ENCODE assay signal across 23 cellular contexts in genomic region chr14:104115131-104115600, GRCh38. TPM values are rescaled to one million over a fixed set of nuclear protein-coding genes. Genes with fewer than 3 reads are reported as not detected.
DNase-seq lines count a peak whose midpoint lies in the region; ATAC-seq, FAIRE-seq and TF ChIP-seq lines count a peak whose summit lies in the region.
"Had no signal": no experiment of that assay in that cellular context is flagged by ENCODE, and none has a peak within 500 bp of the region (broad histone marks: within the 10 kb centered on the region; RNA-seq: fewer than 3 reads in every experiment).

No MANE protein-coding gene starts in this region.

- no peak overlapping the region for H3K4me3 ChIP-seq in spleen
- no peak overlapping the region for H3K4me3 ChIP-seq in small intestine (ENCODE audit: low read depth in 1 of 2, low read length in 2 of 2)
- H3K4me3 ChIP-seq: colonic mucosa, HAP-1, psoas muscle had no signal

- intact Hi-C loops in left cardiac atrium (cut with DNase I) (no loop called here), spleen (cut with DNase I; ENCODE audit: low total_unique reads) (no loop called here)

- H3K9me3 ChIP-seq in spleen (no peaks in the 10 kb centered on the region), small intestine (ENCODE audit: control insufficient read depth, low read depth) (no peaks in the 10 kb centered on the region)
- H3K9me3 ChIP-seq: colonic mucosa, HAP-1, psoas muscle, upper lobe of left lung had no signal

- H3K27me3 ChIP-seq in spleen (replicated peaks in 1 of 7): peaks cover 0 to 94% (median 56%) of the 10 kb centered on the region in 7 donors
- H3K27me3 ChIP-seq in small intestine (ENCODE audit: control insufficient read depth in 2 of 2, insufficient read depth in 2 of 2, low read length in 2 of 2): peaks cover 0 to 2% of the 10 kb centered on the region in 2 donors

- H3K36me3 Mint-ChIP-seq in activated CD8-positive, alpha-beta memory T cell treated with anti-CD3 and anti-CD28 coated beads, Interleukin-2, amount 10 ng/mL, durations not matched to agents 7 days and 5 days: no peaks in the 10 kb centered on the region
- H3K36me3 Mint-ChIP-seq: brain; CD4-positive, alpha-beta memory T cell had no signal

- H3K4me3 Mint-ChIP-seq in activated CD8-positive, alpha-beta memory T cell treated with anti-CD3 and anti-CD28 coated beads, Interleukin-2, amount 10 ng/mL, durations not matched to agents 7 days and 5 days: no peak overlapping the region
- H3K4me3 Mint-ChIP-seq: brain had no signal

- ATAC-seq in activated CD8-positive, alpha-beta memory T cell treated with anti-CD3 and anti-CD28 coated beads, Interleukin-2, amount 10 ng/mL, durations not matched to agents 7 days and 5 days: no peak
- ATAC-seq in left cardiac atrium: no peak
- ATAC-seq: left colon; psoas muscle; stimulated activated naive CD8-positive, alpha-beta T cell treated with anti-CD3 and anti-CD28 coated beads, Interleukin-15, amount 100 ng/mL, for 72 hours had no signal

- H3K36me3 ChIP-seq in spleen (no peaks in the 10 kb centered on the region), small intestine (ENCODE audit: control insufficient read depth in 2 of 2, insufficient read depth in 2 of 2, low read length in 2 of 2) (no peaks in the 10 kb centered on the region)
- H3K36me3 ChIP-seq: colonic mucosa, HAP-1, upper lobe of left lung had no signal

- TF ChIP-seq POLR2A in spleen (IDR thresholded peaks at IDR 0.05): no peak

- H3K27ac Mint-ChIP-seq in activated CD8-positive, alpha-beta memory T cell treated with anti-CD3 and anti-CD28 coated beads, Interleukin-2, amount 10 ng/mL, durations not matched to agents 7 days and 5 days: no peak overlapping the region
- H3K27ac Mint-ChIP-seq: brain; CD4-positive, alpha-beta memory T cell had no signal

- WGBS in spleen, 5 donors: 72 to 79% (median 74%) methylated on average over 11 of the region's 11 CpGs
- WGBS in small intestine, 3 donors: 81 to 84% (median 83%) methylated on average over 11 of the region's 11 CpGs

- CTCF ChIA-PET in activated CD8-positive, alpha-beta memory T cell treated with anti-CD3 and anti-CD28 coated beads, Interleukin-2, amount 10 ng/mL, durations not matched to agents 7 days and 5 days (lab: Charles Lee): no interaction called here

- no peak for TF ChIP-seq CTCF in spleen (IDR thresholded peaks at IDR 0.05 in 8 of 11, conservative IDR thresholded peaks at IDR 0.05 in 3 of 11)

- DNase-seq in activated CD8-positive, alpha-beta memory T cell treated with anti-CD3 and anti-CD28 coated beads, Interleukin-2, amount 50 U/mL, for 4 hours: peak; percentile 6
- no peak for DNase-seq in activated CD8-positive, alpha-beta memory T cell treated with anti-CD3 and anti-CD28 coated beads, Interleukin-2, amount 10 ng/mL, durations not matched to agents 7 days and 5 days
- DNase-seq in RPMI8226 (peak; percentile 52), left cardiac atrium (peak; percentile 10), spleen (peak; percentile 39), DMS53 (lab: John Stamatoyannopoulos, UW) (no peak), small intestine (no peak), HUDEP-2 (lab: John Stamatoyannopoulos, UW; ENCODE audit: unreplicated experiment in 76 of 76) (no peak)
- DNase-seq: 8988T; CD4-positive, alpha-beta memory T cell; midbrain; NCI-H1694; NCI-H526 treated with DMSO at 0.1 percent for 48 hours had no signal

- no peaks in the 10 kb centered on the region for H3K9me3 Mint-ChIP-seq in activated CD8-positive, alpha-beta memory T cell treated with anti-CD3 and anti-CD28 coated beads, Interleukin-2, amount 10 ng/mL, durations not matched to agents 7 days and 5 days (ENCODE audit: low read depth)
- H3K9me3 Mint-ChIP-seq: stimulated activated naive CD8-positive, alpha-beta T cell treated with anti-CD3 and anti-CD28 coated beads, Interleukin-15, amount 100 ng/mL, for 72 hours had no signal

- FAIRE-seq in small intestine (lab: Jason Lieb, UNC): no peak

- H3K27ac ChIP-seq in spleen (no peak overlapping the region), small intestine (ENCODE audit: low read depth in 1 of 2, low read length in 1 of 2) (no peak overlapping the region)
- H3K27ac ChIP-seq: colonic mucosa, KMS-11, psoas muscle had no signal

- H3K4me1 Mint-ChIP-seq in activated CD8-positive, alpha-beta memory T cell treated with anti-CD3 and anti-CD28 coated beads, Interleukin-2, amount 10 ng/mL, durations not matched to agents 7 days and 5 days: no peaks in the 10 kb centered on the region
- H3K4me1 Mint-ChIP-seq: brain; CD4-positive, alpha-beta memory T cell had no signal

- H3K27me3 Mint-ChIP-seq in activated CD8-positive, alpha-beta memory T cell treated with anti-CD3 and anti-CD28 coated beads, Interleukin-2, amount 10 ng/mL, durations not matched to agents 7 days and 5 days: peaks cover 26% of the 10 kb centered on the region

- H3K4me1 ChIP-seq in spleen (peaks cover 5 to 24% (median 19%) of the 10 kb centered on the region in 6 donors), small intestine (ENCODE audit: control insufficient read depth in 2 of 2, insufficient read depth in 1 of 2, low read depth in 1 of 2, low read length in 1 of 2) (no peaks in the 10 kb centered on the region)
- H3K4me1 ChIP-seq: colonic mucosa, HAP-1, psoas muscle had no signal

RNA-seq across cellular contexts. Expression of gene KIF26A, which starts 23.2 kb away (rescaled TPM):
- total RNA-seq in activated CD8-positive, alpha-beta memory T cell treated with anti-CD3 and anti-CD28 coated beads, Interleukin-2, amount 10 ng/mL, durations not matched to agents 7 days and 5 days: 1 to 10 TPM in 1 of 2 experiments, under 1 TPM in 1; 0.21 to 1.1 TPM
- total RNA-seq in left cardiac atrium (1 to 10 TPM; 7.6 to 8.1 TPM), spleen (10 to 100 TPM in 4 of 7 donors, 1 to 10 TPM in 3; 7.4 to 21.9 (median 10.3) TPM)
- polyA plus RNA-seq in spleen (1 to 10 TPM in 2 of 3 donors, under 1 TPM in 1; 0.72 to 7.8 (median 1.2) TPM), small intestine (1 to 10 TPM in 1 of 3 donors, under 1 TPM in 1, not detected in 1; 0.27 to 4.8 TPM)

RNA-seq across cellular contexts. Expression of gene ASPG, which starts 29.7 kb away (rescaled TPM):
- total RNA-seq in activated CD8-positive, alpha-beta memory T cell treated with anti-CD3 and anti-CD28 coated beads, Interleukin-2, amount 10 ng/mL, durations not matched to agents 7 days and 5 days: not detected
- total RNA-seq in left cardiac atrium (100 to 1,000 TPM in 1 of 2 donors, 10 to 100 TPM in 1; 92.0 to 168 TPM), spleen (under 1 TPM in 4 of 7 donors, not detected in 3; 0.09 to 0.28 (median 0.18) TPM)
- polyA plus RNA-seq in spleen (under 1 TPM; 0.05 to 0.67 (median 0.32) TPM), small intestine (1 to 10 TPM in 2 of 3 donors, under 1 TPM in 1; 0.43 to 2.7 (median 1.9) TPM)
- total RNA-seq: activated CD8-positive, alpha-beta memory T cell treated with anti-CD3 and anti-CD28 coated beads for 36 hours; CD4-positive, alpha-beta memory T cell; glomerular endothelial cell had no signal
- polyA plus RNA-seq: CD4-positive, alpha-beta memory T cell had no signal

Comparison
In these comparisons a context has a peak if more than half of its experiments do, and no peak if none do; other contexts are left out.
1. DNase-seq: peak in activated CD8-positive, alpha-beta memory T cell treated with anti-CD3 and anti-CD28 coated beads, Interleukin-2, amount 50 U/mL, for 4 hours (single experiment), RPMI8226 (single experiment), left cardiac atrium (single experiment) and spleen (single experiment); none in activated CD8-positive, alpha-beta memory T cell treated with anti-CD3 and anti-CD28 coated beads, Interleukin-2, amount 10 ng/mL, durations not matched to agents 7 days and 5 days (single experiment), DMS53 (single experiment), small intestine (single experiment) and HUDEP-2 (0 of 76).
2. RNA of gene KIF26A, which starts 23.2 kb away (total RNA-seq): 7.4 to 21.9 TPM in spleen and 7.6 to 8.1 TPM in left cardiac atrium; 0.21 to 1.1 TPM in activated CD8-positive, alpha-beta memory T cell treated with anti-CD3 and anti-CD28 coated beads, Interleukin-2, amount 10 ng/mL, durations not matched to agents 7 days and 5 days; every median in the first group is over 4 times any median in the second.
3. RNA of gene ASPG, which starts 29.7 kb away (total RNA-seq): 92.0 to 168 TPM in left cardiac atrium; 0.09 to 0.28 TPM in spleen and not detected in activated CD8-positive, alpha-beta memory T cell treated with anti-CD3 and anti-CD28 coated beads, Interleukin-2, amount 10 ng/mL, durations not matched to agents 7 days and 5 days; every median in the first group is over 10 times any median in the second.